12 cellular contexts compared by ENCODE assay signal in genomic region chr16:4617880-4618279, GRCh38. TPM values are rescaled to one million over a fixed set of nuclear protein-coding genes. Genes with fewer than 3 reads are reported as not detected.
DNase-seq lines count a peak whose midpoint lies in the region; ATAC-seq and TF ChIP-seq lines count a peak whose summit lies in the region.
"Had no signal": no experiment of that assay in that cellular context is flagged by ENCODE, and none has a peak within 500 bp of the region (broad histone marks: within the 10 kb centered on the region; RNA-seq: fewer than 3 reads in every experiment).

No MANE protein-coding gene starts in this region.

- intact Hi-C loops in left ventricle myocardium inferior (cut with micrococcal nuclease): loop anchor here (10.0 kb wide), 1 partner anchor 93 kb away; no protein-coding TSS in a partner anchor
- intact Hi-C loops in Right ventricle myocardium superior (cut with DNase I): no loop called here
- intact Hi-C loops in lower lobe of right lung (cut with DNase I): no loop called here

- H3K9me3 ChIP-seq in left ventricle myocardium inferior (replicated peaks) (no peaks in the 10 kb centered on the region), lower lobe of right lung (no peaks in the 10 kb centered on the region)
- H3K9me3 ChIP-seq: upper lobe of right lung had no signal

- H3K4me1 Mint-ChIP-seq in activated T-helper 17 cell treated with anti-CD3 and anti-CD28 coated beads, Interleukin-2, amount 50 U/mL, for 72 hours: peaks cover 4% of the 10 kb centered on the region
- H3K4me1 Mint-ChIP-seq in type B pancreatic cell (ENCODE audit: unreplicated experiment): peaks cover 19% of the 10 kb centered on the region

- peaks cover 54% of the 10 kb centered on the region for H3K4me1 ChIP-seq in left ventricle myocardium inferior
- H3K4me1 ChIP-seq in lower lobe of right lung: peaks cover 46% of the 10 kb centered on the region

- no peaks in the 10 kb centered on the region for H3K36me3 Mint-ChIP-seq in activated T-helper 17 cell treated with anti-CD3 and anti-CD28 coated beads, Interleukin-2, amount 50 U/mL, for 72 hours (ENCODE audit: low read depth)
- H3K36me3 Mint-ChIP-seq in type B pancreatic cell: no peaks in the 10 kb centered on the region
- H3K36me3 Mint-ChIP-seq: activated naive CD8-positive, alpha-beta T cell treated with anti-CD3 and anti-CD28 coated beads, Interleukin-2, amount 10 ng/mL, durations not matched to agents 7 days and 5 days had no signal

- H3K36me3 ChIP-seq in left ventricle myocardium inferior: no peaks in the 10 kb centered on the region
- no peaks in the 10 kb centered on the region for H3K36me3 ChIP-seq in lower lobe of right lung
- H3K36me3 ChIP-seq: upper lobe of right lung had no signal

- no peak overlapping the region for H3K4me3 ChIP-seq in left ventricle myocardium inferior
- no peak overlapping the region for H3K4me3 ChIP-seq in lower lobe of right lung

- peak overlapping the region; percentile 96 for H3K27ac ChIP-seq in left ventricle myocardium inferior (replicated peaks)
- H3K27ac ChIP-seq in lower lobe of right lung: peak overlapping the region; percentile 7

- peak overlapping the region; percentile 86 for H3K4me3 Mint-ChIP-seq in activated T-helper 17 cell treated with anti-CD3 and anti-CD28 coated beads, Interleukin-2, amount 50 U/mL, for 72 hours
- H3K4me3 Mint-ChIP-seq in type B pancreatic cell: peak overlapping the region; percentile 98

- ATAC-seq in Right ventricle myocardium superior (ENCODE audit: poor library complexity): no peak
- no peak for ATAC-seq in activated T-helper 17 cell treated with anti-CD3 and anti-CD28 coated beads, Interleukin-2, amount 50 U/mL, for 72 hours (replicated peaks)
- no peak for ATAC-seq in lower lobe of right lung
- ATAC-seq: upper lobe of right lung had no signal

- no peak for TF ChIP-seq CTCF in left ventricle myocardium inferior (IDR thresholded peaks at IDR 0.05; ENCODE audit: borderline replicate concordance)
- no peak for TF ChIP-seq CTCF in lower lobe of right lung (IDR thresholded peaks at IDR 0.05)
- no peak for TF ChIP-seq CTCF in type B pancreatic cell (conservative IDR thresholded peaks at IDR 0.05)

- no peak overlapping the region for H3K27ac Mint-ChIP-seq in activated T-helper 17 cell treated with anti-CD3 and anti-CD28 coated beads, Interleukin-2, amount 50 U/mL, for 72 hours
- H3K27ac Mint-ChIP-seq in type B pancreatic cell: peak overlapping the region; percentile 100

- no peaks in the 10 kb centered on the region for H3K27me3 Mint-ChIP-seq in activated T-helper 17 cell treated with anti-CD3 and anti-CD28 coated beads, Interleukin-2, amount 50 U/mL, for 72 hours
- H3K27me3 Mint-ChIP-seq in type B pancreatic cell: no peaks in the 10 kb centered on the region
- H3K27me3 Mint-ChIP-seq: activated naive CD8-positive, alpha-beta T cell treated with anti-CD3 and anti-CD28 coated beads, Interleukin-2, amount 10 ng/mL, durations not matched to agents 7 days and 5 days had no signal

- DNase-seq in left ventricle myocardium inferior (no peak), Right ventricle myocardium superior (no peak), lower lobe of right lung (no peak), type B pancreatic cell (ENCODE audit: extremely low spot score, unreplicated experiment) (no peak), superior temporal gyrus (ENCODE audit: extremely low spot score) (no peak), DMS 273 treated with DMSO at 0.1 percent for 48 hours (lab: John Stamatoyannopoulos, UW) (no peak)
- DNase-seq in stimulated activated CD4-positive, alpha-beta T cell treated with anti-CD3 and anti-CD28 coated beads, Interleukin-2, amount 100 ng/mL, for 24 hours: no peak
- DNase-seq: activated CD4-positive, alpha-beta T cell treated with anti-CD3 and anti-CD28 coated beads for 1 hour; activated naive CD8-positive, alpha-beta T cell treated with anti-CD3 and anti-CD28 coated beads, Interleukin-2, amount 10 ng/mL, durations not matched to agents 7 days and 5 days; RPMI8226; upper lobe of right lung had no signal

- H3K27me3 ChIP-seq in left ventricle myocardium inferior (ENCODE audit: low read depth) (no peaks in the 10 kb centered on the region), lower lobe of right lung (ENCODE audit: low read depth) (no peaks in the 10 kb centered on the region)
- H3K27me3 ChIP-seq: upper lobe of right lung had no signal

- H3K9me3 Mint-ChIP-seq in activated T-helper 17 cell treated with anti-CD3 and anti-CD28 coated beads, Interleukin-2, amount 50 U/mL, for 72 hours: no peaks in the 10 kb centered on the region
- no peaks in the 10 kb centered on the region for H3K9me3 Mint-ChIP-seq in type B pancreatic cell
- H3K9me3 Mint-ChIP-seq: activated naive CD8-positive, alpha-beta T cell treated with anti-CD3 and anti-CD28 coated beads, Interleukin-2, amount 10 ng/mL, durations not matched to agents 7 days and 5 days had no signal

RNA-seq across cellular contexts. Expression of gene UBALD1, which starts 3.2 kb away (rescaled TPM):
- total RNA-seq in left ventricle myocardium inferior (24.7 TPM), Right ventricle myocardium superior (27.5 TPM), lower lobe of right lung (30.2 TPM), type B pancreatic cell (ENCODE audit: low replicate concordance) (49.2 and 85.9 TPM in 2 replicates)
- total RNA-seq in activated T-helper 17 cell treated with anti-CD3 and anti-CD28 coated beads, Interleukin-2, amount 50 U/mL, for 72 hours: 10 to 100 TPM; 16.6 to 24.5 TPM

RNA-seq across cellular contexts. Expression of gene MGRN1, which starts 6.7 kb away (rescaled TPM):
- total RNA-seq in left ventricle myocardium inferior (30.5 TPM), Right ventricle myocardium superior (27.9 TPM), lower lobe of right lung (75.7 TPM), type B pancreatic cell (ENCODE audit: low replicate concordance) (87.9 and 88.6 TPM in 2 replicates)
- total RNA-seq in activated T-helper 17 cell treated with anti-CD3 and anti-CD28 coated beads, Interleukin-2, amount 50 U/mL, for 72 hours: 10 to 100 TPM; 63.5 to 66.3 TPM
